8 cellular contexts compared by ENCODE assay signal in genomic region chr2:218896501-218897393, GRCh38. TPM values are rescaled to one million over a fixed set of nuclear protein-coding genes. Genes with fewer than 3 reads are reported as not detected.
DNase-seq lines count a peak whose midpoint lies in the region; ATAC-seq and TF ChIP-seq lines count a peak whose summit lies in the region.

No MANE protein-coding gene starts in this region.

- no peak for TF ChIP-seq POLR2A in NB4 (IDR thresholded peaks at IDR 0.05; ENCODE audit: extremely low read depth, insufficient read length)

- no peaks in the 10 kb centered on the region for H3K9me3 ChIP-seq in HEK293 (ENCODE audit: control insufficient read depth, insufficient read depth, low read depth, low read length)
- H3K9me3 ChIP-seq in effector memory CD4-positive, alpha-beta T cell (ENCODE audit: control insufficient read depth, low read length): no peaks in the 10 kb centered on the region

- CTCF ChIA-PET in HEK293 (lab: Yijun Ruan, JAX): interaction anchor here (0.5 to 17.9 kb wide), 15 partner anchors 13 to 159 kb away, joined by 3 to 552 read pairs (median 12); partner anchors contain the start of genes CDK5R2 and WNT10A

- H3K4me1 ChIP-seq in HEK293 (ENCODE audit: control insufficient read depth, insufficient read depth, low read length): no peaks in the 10 kb centered on the region; the same call in 1 of the 2 replicates
- H3K4me1 ChIP-seq in effector memory CD4-positive, alpha-beta T cell (ENCODE audit: control insufficient read depth, insufficient read depth, low read length, poor library complexity, severe bottlenecking): peaks cover 64% of the 10 kb centered on the region

- H3K9me3 Mint-ChIP-seq in chondrocyte (ENCODE audit: low read depth): peaks cover 6% of the 10 kb centered on the region

- no peak overlapping the region for H3K4me3 Mint-ChIP-seq in chondrocyte (ENCODE audit: unreplicated experiment)

- H3K27me3 Mint-ChIP-seq in chondrocyte (ENCODE audit: low read depth): peaks cover 51% of the 10 kb centered on the region

- H3K4me1 Mint-ChIP-seq in chondrocyte (ENCODE audit: low read depth): peaks cover 19% of the 10 kb centered on the region

- H3K4me3 ChIP-seq in HEK293 (ENCODE audit: low read depth, low read length): peak overlapping the region; percentile 31
- H3K4me3 ChIP-seq in NB4 (ENCODE audit: low read depth, low read length): no peak overlapping the region
- peak overlapping the region; percentile 53 for H3K4me3 ChIP-seq in effector memory CD4-positive, alpha-beta T cell (ENCODE audit: insufficient read depth, low read depth, low read length, poor library complexity, severe bottlenecking)
- H3K4me3 ChIP-seq in skeletal muscle cell (ENCODE audit: low read depth, low read length): peak overlapping the region; percentile 17

- no peak overlapping the region for H3K27ac Mint-ChIP-seq in chondrocyte (ENCODE audit: unreplicated experiment)

- peak; percentile 39 for ATAC-seq in GM18499 (IDR thresholded peaks at IDR 0.05; ENCODE audit: insufficient read depth, unreplicated experiment)

- TF ChIP-seq CTCF in HEK293 (tag by site-specific recombination; IDR thresholded peaks at IDR 0.05) (peak; percentile 70), NB4 (IDR thresholded peaks at IDR 0.05; ENCODE audit: low read depth, low read length) (no peak), chondrocyte (IDR thresholded peaks at IDR 0.05) (no peak)

- H3K36me3 ChIP-seq in HEK293 (ENCODE audit: control insufficient read depth in 2 of 2, insufficient read depth in 1 of 2, low read length in 2 of 2): no peaks in the 10 kb centered on the region
- no peaks in the 10 kb centered on the region for H3K36me3 ChIP-seq in effector memory CD4-positive, alpha-beta T cell (ENCODE audit: control insufficient read depth, insufficient read depth, low read length)

- DNase-seq in NB4 (ENCODE audit: low read depth) (peak; percentile 89), skeletal muscle cell (ENCODE audit: low read depth) (no peak), NOMO-1 treated with DMSO at 0.1 percent for 48 hours (lab: John Stamatoyannopoulos, UW; ENCODE audit: unreplicated experiment) (no peak), chondrocyte (ENCODE audit: low spot score) (no peak)
- peak; percentile 83 to 89 for DNase-seq in activated CD4-positive, alpha-beta T cell treated with anti-CD3 and anti-CD28 coated beads for 4 hours
- DNase-seq in effector memory CD4-positive, alpha-beta T cell: peak; percentile 84 to 91 (median 88)

- peaks cover 4% of the 10 kb centered on the region for H3K27me3 ChIP-seq in effector memory CD4-positive, alpha-beta T cell (replicated peaks; ENCODE audit: control insufficient read depth, insufficient read depth, low read length, poor library complexity, severe bottlenecking)

- POLR2A ChIA-PET in HEK293 (lab: Yijun Ruan, JAX): interaction anchor here (0.6 to 4.6 kb wide), 9 partner anchors 9 to 115 kb away, joined by 3 to 19 read pairs (median 5); partner anchors contain the start of genes CDK5R2, CYP27A1 and WNT10A

- no peak overlapping the region for H3K27ac ChIP-seq in HEK293 (ENCODE audit: extremely low read depth, low read depth, low read length)
- H3K27ac ChIP-seq in effector memory CD4-positive, alpha-beta T cell (ENCODE audit: insufficient read depth, low read length, poor library complexity, severe bottlenecking): peak overlapping the region; percentile 95

- peaks cover 2% of the 10 kb centered on the region for H3K36me3 Mint-ChIP-seq in chondrocyte (ENCODE audit: low read depth)

TF ChIP-seq in HEK293, 187 proteins besides CTCF, POLR2A, EP300 and RAD21 (continues in another document):
- 0 out of 2 replicates have a peak, but pooled peaks have one; percentile 32 for TF ChIP-seq ZXDB (tag by site-specific recombination; IDR thresholded peaks at IDR 0.05)
- no peak for TF ChIP-seq ZNF639 (tag by site-specific recombination; IDR thresholded peaks at IDR 0.05)
- TF ChIP-seq ZNF692 (tag by site-specific recombination; IDR thresholded peaks at IDR 0.05): peak; percentile 47; the same call in 1 of the 2 replicates
- TF ChIP-seq ZBTB10 (tag by site-specific recombination; IDR thresholded peaks at IDR 0.05): peak; percentile 22; the same call in 1 of the 2 replicates
- peak; percentile 36; the same call in 1 of the 2 replicates for TF ChIP-seq KLF7 (tag by site-specific recombination; IDR thresholded peaks at IDR 0.05; ENCODE audit: borderline replicate concordance)
- peak; percentile 76 for TF ChIP-seq SP7 (tag by site-specific recombination; IDR thresholded peaks at IDR 0.05)
- TF ChIP-seq ZNF76 (tag by site-specific recombination; IDR thresholded peaks at IDR 0.05; ENCODE audit: borderline replicate concordance, low read depth): peak; percentile 54; the same call in 1 of the 2 replicates
- TF ChIP-seq ZNF335 (tag by site-specific recombination; conservative IDR thresholded peaks at IDR 0.05): peak; percentile 75
- 0 out of 2 replicates have a peak, but pooled peaks have one; percentile 36 for TF ChIP-seq ZBTB17 (tag by site-specific recombination; IDR thresholded peaks at IDR 0.05)
- TF ChIP-seq TSHZ1 (tag by site-specific recombination; IDR thresholded peaks at IDR 0.05; ENCODE audit: borderline replicate concordance): no peak

RNA-seq across cellular contexts. Expression of gene WNT10A, which starts 16.1 kb away (rescaled TPM):
- not detected in 3 replicates for total RNA-seq in chondrocyte

RNA-seq across cellular contexts. Expression of gene WNT6, which starts 37.1 kb away (rescaled TPM):
- not detected in 3 replicates for total RNA-seq in chondrocyte

Comparison
In these comparisons a context has a peak if more than half of its experiments do, and no peak if none do; other contexts are left out.
1. DNase-seq: peak in NB4 (single experiment), activated CD4-positive, alpha-beta T cell treated with anti-CD3 and anti-CD28 coated beads for 4 hours (2 of 2) and effector memory CD4-positive, alpha-beta T cell (3 of 3); none in skeletal muscle cell (single experiment), NOMO-1 treated with DMSO at 0.1 percent for 48 hours (single experiment) and chondrocyte (single experiment).